17 cellular contexts compared by ENCODE assay signal in genomic region chr12:104599272-104599984, GRCh38.
DNase-seq lines count a peak whose midpoint lies in the region; ATAC-seq and TF ChIP-seq lines count a peak whose summit lies in the region.
"Had no signal": no experiment of that assay in that cellular context is flagged by ENCODE, and none has a peak within 500 bp of the region (broad histone marks: within the 10 kb centered on the region; RNA-seq: fewer than 3 reads in every experiment).

No MANE protein-coding gene starts in this region.

- peaks cover 51 to 72% of the 10 kb centered on the region in 2 donors for H3K4me1 Mint-ChIP-seq in effector memory CD8-positive, alpha-beta T cell (ENCODE audit: low read depth in 2 of 2)
- H3K4me1 Mint-ChIP-seq in glutamatergic neuron (ENCODE audit: low read depth, unreplicated experiment): peaks cover 31% of the 10 kb centered on the region

- DNase-seq in effector memory CD8-positive, alpha-beta T cell: no peak
- no peak for DNase-seq in glutamatergic neuron
- DNase-seq: BE2C, H9, NCI-H1417, NCI-H187 treated with DMSO at 0.1 percent for 48 hours, NCI-H2227 treated with DMSO at 0.1 percent for 48 hours, NCI-H510A treated with DMSO at 0.1 percent for 48 hours, NCI-H82, PC-3 had no signal

- TF ChIP-seq CTCF in HEK293 (tag by site-specific recombination; IDR thresholded peaks at IDR 0.05) (no peak), neutrophil (IDR thresholded peaks at IDR 0.05) (no peak), glutamatergic neuron (IDR thresholded peaks at IDR 0.05; ENCODE audit: partially characterized antibody, unreplicated experiment) (no peak)

- H3K4me3 Mint-ChIP-seq in effector memory CD8-positive, alpha-beta T cell: no peak overlapping the region
- H3K4me3 Mint-ChIP-seq in glutamatergic neuron (ENCODE audit: unreplicated experiment): no peak overlapping the region
- H3K4me3 Mint-ChIP-seq: H9 had no signal

- H3K9me3 Mint-ChIP-seq in effector memory CD8-positive, alpha-beta T cell: no peaks in the 10 kb centered on the region
- no peaks in the 10 kb centered on the region for H3K9me3 Mint-ChIP-seq in glutamatergic neuron (ENCODE audit: unreplicated experiment)

- H3K36me3 ChIP-seq in BLaER1 treated with 17β-estradiol and CSF1 and Interleukin-3, amounts not matched to agents 10 nM and 100 nM: peaks cover 0 to 21% (median 15%) of the 10 kb centered on the region in 11 experiments; a peak in 13 of 22 replicates
- H3K36me3 ChIP-seq in HEK293 (ENCODE audit: control insufficient read depth in 2 of 2, insufficient read depth in 1 of 2, low read length in 2 of 2) (no peaks in the 10 kb centered on the region), neutrophil (peaks cover 14% of the 10 kb centered on the region)

- no peak for ATAC-seq in effector memory CD8-positive, alpha-beta T cell (replicated peaks)
- ATAC-seq in HG03280 (IDR thresholded peaks at IDR 0.05; ENCODE audit: unreplicated experiment): no peak
- no peak for ATAC-seq in HG03457 (IDR thresholded peaks at IDR 0.05; ENCODE audit: unreplicated experiment)
- ATAC-seq in GM18873 (IDR thresholded peaks at IDR 0.05; ENCODE audit: low FRiP score, unreplicated experiment): no peak
- ATAC-seq: HepG2, PC-3 had no signal

- peak overlapping the region; percentile 83 to 92 (median 86) for H3K4me2 ChIP-seq in BLaER1 treated with 17β-estradiol and CSF1 and Interleukin-3, amounts not matched to agents 10 nM and 100 nM

- H4K20me1 ChIP-seq in BLaER1 treated with 17β-estradiol and CSF1 and Interleukin-3, amounts not matched to agents 10 nM and 100 nM: peaks cover 19 to 78% (median 62%) of the 10 kb centered on the region in 11 experiments; a peak in 21 of 22 replicates

- no peak overlapping the region; a peak in 1 of 22 replicates for H3K9ac ChIP-seq in BLaER1 treated with 17β-estradiol and CSF1 and Interleukin-3, amounts not matched to agents 10 nM and 100 nM

- H3K9me3 ChIP-seq in BLaER1 treated with 17β-estradiol and CSF1 and Interleukin-3, amounts not matched to agents 10 nM and 100 nM (replicated peaks in 1 of 11): no peaks in the 10 kb centered on the region
- H3K9me3 ChIP-seq in HEK293 (ENCODE audit: control insufficient read depth, insufficient read depth, low read depth, low read length) (no peaks in the 10 kb centered on the region), neutrophil (no peaks in the 10 kb centered on the region)
- H3K9me3 ChIP-seq: BE2C had no signal

- POLR2A ChIA-PET in HEK293 (lab: Yijun Ruan, JAX): no interaction called here

- peak overlapping the region in 5 of 11 experiments; percentile 5 to 57 (median 7); a peak in 4 of 22 replicates for H3K27ac ChIP-seq in BLaER1 treated with 17β-estradiol and CSF1 and Interleukin-3, amounts not matched to agents 10 nM and 100 nM
- H3K27ac ChIP-seq in HEK293 (ENCODE audit: extremely low read depth, low read depth, low read length): no peak overlapping the region
- H3K27ac ChIP-seq in neutrophil: peak overlapping the region; percentile 39

- H3K36me3 Mint-ChIP-seq in effector memory CD8-positive, alpha-beta T cell (ENCODE audit: insufficient read depth): peaks cover 7% of the 10 kb centered on the region
- H3K36me3 Mint-ChIP-seq in glutamatergic neuron (ENCODE audit: unreplicated experiment): no peaks in the 10 kb centered on the region

- no peak overlapping the region for H3K4me3 ChIP-seq in BLaER1 treated with 17β-estradiol and CSF1 and Interleukin-3, amounts not matched to agents 10 nM and 100 nM
- H3K4me3 ChIP-seq in HEK293 (ENCODE audit: low read depth, low read length) (no peak overlapping the region), neutrophil (ENCODE audit: low read depth in 1 of 2, low read length in 1 of 2) (no peak overlapping the region)

- peaks cover 97 to 100% (median 100%) of the 10 kb centered on the region in 10 experiments for H3K4me1 ChIP-seq in BLaER1 treated with 17β-estradiol and CSF1 and Interleukin-3, amounts not matched to agents 10 nM and 100 nM
- H3K4me1 ChIP-seq in HEK293 (ENCODE audit: control insufficient read depth, insufficient read depth, low read length) (peaks cover 9% of the 10 kb centered on the region), neutrophil (ENCODE audit: control insufficient read depth in 1 of 2, insufficient read depth in 1 of 2, low read depth in 1 of 2, low read length in 1 of 2) (peaks cover 41 to 55% of the 10 kb centered on the region in 2 experiments)

- no peaks in the 10 kb centered on the region for H3K27me3 Mint-ChIP-seq in effector memory CD8-positive, alpha-beta T cell
- peaks cover 2% of the 10 kb centered on the region for H3K27me3 Mint-ChIP-seq in glutamatergic neuron (ENCODE audit: unreplicated experiment)

- CTCF ChIA-PET in HEK293 (lab: Yijun Ruan, JAX): no interaction called here

- H3K27ac Mint-ChIP-seq in effector memory CD8-positive, alpha-beta T cell: peak overlapping the region; percentile 77 to 96
- no peak overlapping the region for H3K27ac Mint-ChIP-seq in glutamatergic neuron (ENCODE audit: unreplicated experiment)
- H3K27ac Mint-ChIP-seq: H9 had no signal

- H3K27me3 ChIP-seq in BLaER1 treated with 17β-estradiol and CSF1 and Interleukin-3, amounts not matched to agents 10 nM and 100 nM: no peaks in the 10 kb centered on the region
- H3K27me3 ChIP-seq in neutrophil: no peaks in the 10 kb centered on the region
- H3K27me3 ChIP-seq: BE2C had no signal

TF ChIP-seq in HEK293, 187 proteins besides CTCF, POLR2A, EP300 and RAD21 (continues in another document):
- TF ChIP-seq SALL2 (tag by site-specific recombination; IDR thresholded peaks at IDR 0.05; ENCODE audit: borderline replicate concordance) (no peak), ZNF768 (tag by site-specific recombination; IDR thresholded peaks at IDR 0.05) (no peak), ZNF169 (tag by site-specific recombination; IDR thresholded peaks at IDR 0.05) (no peak), ZNF513 (tag by site-specific recombination; IDR thresholded peaks at IDR 0.05) (no peak), ZNF776 (tag by site-specific recombination; IDR thresholded peaks at IDR 0.05; ENCODE audit: borderline replicate concordance) (no peak), ZSCAN5A (tag by site-specific recombination; IDR thresholded peaks at IDR 0.05) (no peak), ZNF548 (tag by site-specific recombination; IDR thresholded peaks at IDR 0.05) (no peak), REST (tag by site-specific recombination; IDR thresholded peaks at IDR 0.05) (no peak), ZNF140 (tag by site-specific recombination; IDR thresholded peaks at IDR 0.05) (no peak), ZIC2 (tag by site-specific recombination; IDR thresholded peaks at IDR 0.05) (peak; percentile 46), ZNF223 (tag by site-specific recombination; IDR thresholded peaks at IDR 0.05) (no peak), ZBTB20 (tag by site-specific recombination; IDR thresholded peaks at IDR 0.05) (peak; percentile 82), YY2 (tag by site-specific recombination; IDR thresholded peaks at IDR 0.05) (peak; percentile 59; the same call in 1 of the 2 replicates), ZNF561 (tag by site-specific recombination; IDR thresholded peaks at IDR 0.05; ENCODE audit: borderline replicate concordance) (peak; percentile 24; the same call in 1 of the 2 replicates), ZNF266 (tag by site-specific recombination; IDR thresholded peaks at IDR 0.05; ENCODE audit: low read depth) (no peak)
